In the genomic region with DNA sequence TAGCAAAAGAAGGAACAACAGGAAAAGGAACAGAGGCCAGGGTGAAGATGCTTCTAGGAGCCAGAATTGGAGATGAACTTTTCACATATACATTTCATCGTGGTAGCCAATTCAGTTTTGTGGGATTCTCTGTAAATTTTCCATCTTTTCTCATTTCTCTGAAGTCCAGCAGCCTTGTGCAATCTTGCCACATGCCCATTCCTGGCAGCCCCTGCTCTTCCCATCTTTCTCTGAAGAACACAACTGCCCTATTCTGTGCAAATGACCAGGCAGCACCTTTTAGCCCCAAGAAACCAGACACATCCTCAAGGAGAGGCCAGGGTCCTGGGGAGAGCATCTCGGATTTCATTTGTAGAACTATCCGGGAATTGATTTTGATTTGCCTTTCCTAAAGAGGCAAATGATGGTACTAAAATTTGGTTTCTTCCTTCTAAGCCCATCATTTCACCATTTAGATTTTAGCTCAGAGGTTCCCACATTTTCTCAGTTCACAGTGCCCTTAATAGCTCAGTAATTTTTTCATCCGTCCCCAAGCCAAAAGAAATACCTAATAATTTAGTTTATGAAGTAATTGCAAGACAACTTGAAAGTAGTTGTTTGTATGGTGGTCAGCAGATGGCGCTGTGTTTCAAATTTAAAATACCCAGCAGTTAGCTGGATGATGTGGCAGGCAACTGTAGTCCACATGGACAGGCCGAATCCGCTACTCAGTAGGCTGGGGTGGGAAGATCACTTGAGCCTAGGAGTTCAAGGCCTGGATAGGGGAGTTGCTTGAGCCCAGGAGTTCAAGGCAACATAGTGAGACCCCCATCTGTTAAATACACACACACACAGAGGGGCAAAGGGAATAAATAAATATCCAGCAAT, we compare ENCODE assay signal across 8 cellular contexts.
A peak's percentile ranks its signal among the peaks of the same experiment; 100 is the strongest.
DNase-seq lines count a peak whose midpoint lies in the region; ATAC-seq lines count a peak whose summit lies in the region.

No MANE protein-coding gene starts in this region.

- ATAC-seq in HG03066 (IDR thresholded peaks at IDR 0.05; ENCODE audit: low read depth, unreplicated experiment) (peak; percentile 56), GM21737 (IDR thresholded peaks at IDR 0.05; ENCODE audit: unreplicated experiment) (no peak)

- DNase-seq in DMS153 treated with DMSO at 0.1 percent for 48 hours (lab: John Stamatoyannopoulos, UW; ENCODE audit: unreplicated experiment) (peak; percentile 37), NCI-H748 treated with DMSO at 0.1 percent for 48 hours (lab: John Stamatoyannopoulos, UW) (peak; percentile 3), epidermal melanocyte (ENCODE audit: insufficient read length, low spot score) (peak; percentile 33), myocyte (ENCODE audit: low read depth) (peak; percentile 81)
- DNase-seq in activated CD8-positive, alpha-beta memory T cell treated with anti-CD3 and anti-CD28 coated beads for 4 hours (ENCODE audit: low read depth in 2 of 2): peak; percentile 9 to 10
- DNase-seq in stimulated activated naive CD4-positive, alpha-beta T cell treated with Interleukin-2 at 50 U/mL for 16 hours (lab: John Stamatoyannopoulos, UW): peak; percentile 53

Comparison
In these comparisons a context has a peak if more than half of its experiments do, and no peak if none do; other contexts are left out.
1. DNase-seq: peak in every context shown above with its lines; median percentile 81 in myocyte; 53 in stimulated activated naive CD4-positive, alpha-beta T cell treated with Interleukin-2 at 50 U/mL for 16 hours; 37 in DMS153 treated with DMSO at 0.1 percent for 48 hours; 33 in epidermal melanocyte; 10 in activated CD8-positive, alpha-beta memory T cell treated with anti-CD3 and anti-CD28 coated beads for 4 hours; 3 in NCI-H748 treated with DMSO at 0.1 percent for 48 hours.